In genomic region chr9:93148721-93149120, GRCh38 we compare ENCODE assay signal across 18 cellular contexts. TPM values are rescaled to one million over a fixed set of nuclear protein-coding genes. Genes with fewer than 3 reads are reported as not detected.
DNase-seq lines count a peak whose midpoint lies in the region; ATAC-seq, FAIRE-seq and TF ChIP-seq lines count a peak whose summit lies in the region.
"Had no signal": no experiment of that assay in that cellular context is flagged by ENCODE, and none has a peak within 500 bp of the region (broad histone marks: within the 10 kb centered on the region; RNA-seq: fewer than 3 reads in every experiment).

No MANE protein-coding gene starts in this region.

- peak overlapping the region; percentile 91 for H3K27ac Mint-ChIP-seq in activated T-cell treated with anti-CD3 and anti-CD28 coated beads, Interleukin-2, amount 50 U/mL, for 24 hours
- peak overlapping the region in 4 of 7 donors; percentile 13 to 53 (median 29) for H3K27ac Mint-ChIP-seq in CD4-positive, alpha-beta memory T cell
- H3K27ac Mint-ChIP-seq in activated naive CD8-positive, alpha-beta T cell treated with anti-CD3 and anti-CD28 coated beads, Interleukin-2, amount 50 U/mL, for 24 hours: peak overlapping the region; percentile 62
- no peak overlapping the region for H3K27ac Mint-ChIP-seq in H9

- no peak overlapping the region for H2BK5ac ChIP-seq in H9 (ENCODE audit: insufficient read length, low read length)

- H3K4me3 ChIP-seq in ACC112 (ENCODE audit: low read depth, low read length) (no peak overlapping the region), small intestine (ENCODE audit: low read depth in 1 of 2, low read length in 2 of 2) (no peak overlapping the region)
- H3K4me3 ChIP-seq in CD4-positive, alpha-beta memory T cell (ENCODE audit: low read length in 2 of 2): no peak overlapping the region
- H3K4me3 ChIP-seq: K562 had no signal

- H3K27ac ChIP-seq in ACC112 (ENCODE audit: low read depth, low read length) (peak overlapping the region; percentile 76; the same call in 1 of the 2 replicates), small intestine (ENCODE audit: low read depth in 1 of 2, low read length in 1 of 2) (no peak overlapping the region), H9 (ENCODE audit: insufficient read length, low read depth, low read length) (no peak overlapping the region)
- H3K27ac ChIP-seq in CD4-positive, alpha-beta memory T cell (ENCODE audit: low read depth, low read length): no peak overlapping the region

- H3K27me3 Mint-ChIP-seq in activated T-cell treated with anti-CD3 and anti-CD28 coated beads, Interleukin-2, amount 50 U/mL, for 24 hours: no peaks in the 10 kb centered on the region
- H3K27me3 Mint-ChIP-seq in CD4-positive, alpha-beta memory T cell: no peaks in the 10 kb centered on the region
- H3K27me3 Mint-ChIP-seq in activated naive CD8-positive, alpha-beta T cell treated with anti-CD3 and anti-CD28 coated beads, Interleukin-2, amount 50 U/mL, for 24 hours: no peaks in the 10 kb centered on the region
- H3K27me3 Mint-ChIP-seq in H9 (ENCODE audit: low read depth): peaks cover 2% of the 10 kb centered on the region; the same call in 1 of the 2 replicates

- H4K20me1 ChIP-seq in H9 (ENCODE audit: control insufficient read depth, insufficient read depth, insufficient read length): no peaks in the 10 kb centered on the region

- no peaks in the 10 kb centered on the region for H3K79me1 ChIP-seq in H9 (ENCODE audit: insufficient read depth, low read depth, low read length, poor library complexity, severe bottlenecking)

- no peak overlapping the region for H4K5ac ChIP-seq in H9 (ENCODE audit: insufficient read length, low read depth, low read length)

- no peak for TF ChIP-seq CTCF in H9 (conservative IDR thresholded peaks at IDR 0.05)

- ATAC-seq in activated naive CD8-positive, alpha-beta T cell treated with anti-CD3 and anti-CD28 coated beads, Interleukin-2, amount 50 U/mL, for 24 hours: no peak
- ATAC-seq: K562 had no signal

- no peaks in the 10 kb centered on the region for H3K79me2 ChIP-seq in ACC112 (ENCODE audit: control insufficient read depth, insufficient read depth, low read length, unreplicated experiment)
- H3K79me2 ChIP-seq in H9 (ENCODE audit: insufficient read depth, low read length): no peaks in the 10 kb centered on the region

- no peak for FAIRE-seq in small intestine (lab: Jason Lieb, UNC)
- FAIRE-seq: K562 had no signal

- POLR2A ChIA-PET in CD4-positive, alpha-beta memory T cell (lab: Charles Lee; ENCODE audit: partially characterized antibody): no interaction called here
- POLR2A ChIA-PET in HEK293T (lab: Yijun Ruan, JAX): no interaction called here

- H3K4me1 Mint-ChIP-seq in activated T-cell treated with anti-CD3 and anti-CD28 coated beads, Interleukin-2, amount 50 U/mL, for 24 hours (ENCODE audit: low read depth): peaks cover 54% of the 10 kb centered on the region
- H3K4me1 Mint-ChIP-seq in CD4-positive, alpha-beta memory T cell: peaks cover 20 to 36% (median 27%) of the 10 kb centered on the region in 4 donors
- H3K4me1 Mint-ChIP-seq in activated naive CD8-positive, alpha-beta T cell treated with anti-CD3 and anti-CD28 coated beads, Interleukin-2, amount 50 U/mL, for 24 hours: peaks cover 52% of the 10 kb centered on the region
- peaks cover 6% of the 10 kb centered on the region in 2 experiments for H3K4me1 Mint-ChIP-seq in H9

- H3T11ph ChIP-seq in H9 (ENCODE audit: low read length): no peak overlapping the region

- no peak overlapping the region for H3K4me2 ChIP-seq in H9 (ENCODE audit: insufficient read depth, insufficient read length, low read length)

- H2BK20ac ChIP-seq in H9 (ENCODE audit: low read depth, low read length, poor library complexity, severe bottlenecking): no peak overlapping the region

- H3K4me1 ChIP-seq in ACC112 (ENCODE audit: control insufficient read depth, insufficient read depth, low read length, unreplicated experiment) (peaks cover 12% of the 10 kb centered on the region), small intestine (ENCODE audit: control insufficient read depth in 2 of 2, insufficient read depth in 1 of 2, low read depth in 1 of 2, low read length in 1 of 2) (no peaks in the 10 kb centered on the region), H9 (ENCODE audit: insufficient read depth, low read length) (no peaks in the 10 kb centered on the region)
- peaks cover 14% of the 10 kb centered on the region for H3K4me1 ChIP-seq in CD4-positive, alpha-beta memory T cell (ENCODE audit: insufficient read depth, low read length)

- no peak overlapping the region for H2AK5ac ChIP-seq in H9 (ENCODE audit: insufficient read length, low read length)

- H2BK15ac ChIP-seq in H9 (ENCODE audit: low read depth, low read length): no peak overlapping the region

- no peak overlapping the region for H3K14ac ChIP-seq in H9 (ENCODE audit: insufficient read depth, low read length)

- H3K36me3 Mint-ChIP-seq in activated T-cell treated with anti-CD3 and anti-CD28 coated beads, Interleukin-2, amount 50 U/mL, for 24 hours (ENCODE audit: low read depth): peaks cover 31% of the 10 kb centered on the region
- H3K36me3 Mint-ChIP-seq in CD4-positive, alpha-beta memory T cell: no peaks in the 10 kb centered on the region
- peaks cover 25% of the 10 kb centered on the region for H3K36me3 Mint-ChIP-seq in activated naive CD8-positive, alpha-beta T cell treated with anti-CD3 and anti-CD28 coated beads, Interleukin-2, amount 50 U/mL, for 24 hours (ENCODE audit: low read depth)
- H3K36me3 Mint-ChIP-seq in H9 (ENCODE audit: insufficient read depth in 1 of 3, low read depth in 3 of 3): no peaks in the 10 kb centered on the region; a peak in 1 of 7 replicates
- H3K36me3 Mint-ChIP-seq: CD14-positive monocyte had no signal

- H2BK12ac ChIP-seq in H9 (ENCODE audit: insufficient read length, low read depth, low read length): no peak overlapping the region

- H3K9me3 Mint-ChIP-seq in activated T-cell treated with anti-CD3 and anti-CD28 coated beads, Interleukin-2, amount 50 U/mL, for 24 hours: peaks cover 22% of the 10 kb centered on the region
- peaks cover 0 to 5% (median 4%) of the 10 kb centered on the region in 8 donors for H3K9me3 Mint-ChIP-seq in CD4-positive, alpha-beta memory T cell
- peaks cover 17% of the 10 kb centered on the region for H3K9me3 Mint-ChIP-seq in activated naive CD8-positive, alpha-beta T cell treated with anti-CD3 and anti-CD28 coated beads, Interleukin-2, amount 50 U/mL, for 24 hours
- H3K9me3 Mint-ChIP-seq in H9: peaks cover 0 to 3% of the 10 kb centered on the region in 2 experiments; a peak in 1 of 5 replicates

- H3K4ac ChIP-seq in H9 (ENCODE audit: low read depth, low read length): no peak overlapping the region

- H3K18ac ChIP-seq in H9 (ENCODE audit: insufficient read length, low read depth, low read length): no peak overlapping the region

- no peak overlapping the region for H2BK120ac ChIP-seq in H9 (ENCODE audit: low read depth, low read length, poor library complexity, severe bottlenecking)

- WGBS in small intestine, 3 donors: 83 to 91% (median 89%) methylated on average over 2 of the region's 2 CpGs
- WGBS in H9 (ENCODE audit: extremely low coverage, insufficient read length, low lambda C conversion rate): no CpG with 5 or more reads among the region's 2 CpGs

- no peak for DNase-seq in activated T-cell treated with anti-CD3 and anti-CD28 coated beads, Interleukin-2, amount 50 U/mL, for 24 hours
- no peak for DNase-seq in activated T-cell treated with anti-CD3 and anti-CD28 coated beads for 4 hours
- DNase-seq in CD4-positive, alpha-beta memory T cell: no peak
- no peak for DNase-seq in activated naive CD8-positive, alpha-beta T cell treated with anti-CD3 and anti-CD28 coated beads, Interleukin-2, amount 50 U/mL, for 24 hours
- no peak for DNase-seq in small intestine
- DNase-seq in HEK293T (ENCODE audit: extremely low spot score): no peak
- no peak for DNase-seq in H9
- DNase-seq: ACHN, AML-193, EL, GOT3, NCI-H1417, NCI-H1930, NCI-H446, NCI-H748 treated with DMSO at 0.1 percent for 48 hours had no signal

- no peaks in the 10 kb centered on the region for H3K9me3 ChIP-seq in CD4-positive, alpha-beta memory T cell (ENCODE audit: control insufficient read depth in 1 of 2, low read length in 2 of 2)
- H3K9me3 ChIP-seq in small intestine (ENCODE audit: control insufficient read depth, low read depth) (no peaks in the 10 kb centered on the region), H9 (ENCODE audit: control insufficient read depth, low read depth, low read length) (no peaks in the 10 kb centered on the region)

- H4K91ac ChIP-seq in H9 (ENCODE audit: insufficient read length, low read depth, low read length): no peak overlapping the region

- intact Hi-C loops in CD4-positive, alpha-beta memory T cell (cut with micrococcal nuclease): no loop called here

- H3K23me2 ChIP-seq in H9 (ENCODE audit: insufficient read length, low read depth, low read length, poor library complexity, severe bottlenecking): no peaks in the 10 kb centered on the region

- no peak overlapping the region for H2AFZ ChIP-seq in ACC112 (ENCODE audit: low read length, unreplicated experiment)
- H2AFZ ChIP-seq in H9 (ENCODE audit: low read length): no peak overlapping the region

- no peak overlapping the region for H3K23ac ChIP-seq in H9 (ENCODE audit: insufficient read length, low read depth, low read length)

- H3K56ac ChIP-seq in H9 (ENCODE audit: insufficient read length, low read depth, low read length): no peak overlapping the region

- H3K36me3 ChIP-seq in ACC112 (ENCODE audit: insufficient read depth, low read length): no peaks in the 10 kb centered on the region
- no peaks in the 10 kb centered on the region for H3K36me3 ChIP-seq in CD4-positive, alpha-beta memory T cell (ENCODE audit: insufficient read depth, low read length)
- H3K36me3 ChIP-seq in small intestine (ENCODE audit: control insufficient read depth in 2 of 2, insufficient read depth in 2 of 2, low read length in 2 of 2): no peaks in the 10 kb centered on the region

- CTCF ChIA-PET in CD4-positive, alpha-beta memory T cell (lab: Charles Lee; ENCODE audit: partially characterized antibody): no interaction called here
- CTCF ChIA-PET in HEK293T (lab: Yijun Ruan, JAX): no interaction called here

- H3K27me3 ChIP-seq in ACC112 (ENCODE audit: insufficient read depth, low read length) (no peaks in the 10 kb centered on the region), small intestine (ENCODE audit: control insufficient read depth in 2 of 2, insufficient read depth in 2 of 2, low read length in 2 of 2) (no peaks in the 10 kb centered on the region), H9 (ENCODE audit: insufficient read depth, low read length) (no peaks in the 10 kb centered on the region)
- H3K27me3 ChIP-seq in CD4-positive, alpha-beta memory T cell (ENCODE audit: insufficient read depth, low read length): no peaks in the 10 kb centered on the region

- H3K9ac ChIP-seq in H9 (ENCODE audit: extremely low read depth, insufficient read length, low read length): no peak overlapping the region

- H3K4me3 Mint-ChIP-seq in activated T-cell treated with anti-CD3 and anti-CD28 coated beads, Interleukin-2, amount 50 U/mL, for 24 hours: peak overlapping the region; percentile 19
- no peak overlapping the region for H3K4me3 Mint-ChIP-seq in CD4-positive, alpha-beta memory T cell
- peak overlapping the region; percentile 4 for H3K4me3 Mint-ChIP-seq in activated naive CD8-positive, alpha-beta T cell treated with anti-CD3 and anti-CD28 coated beads, Interleukin-2, amount 50 U/mL, for 24 hours
- no peak overlapping the region for H3K4me3 Mint-ChIP-seq in H9
- H3K4me3 Mint-ChIP-seq: CD14-positive monocyte had no signal

- no peak overlapping the region for H4K8ac ChIP-seq in H9 (replicated peaks; ENCODE audit: insufficient read length, low read depth, low read length)

RNA-seq across cellular contexts. Expression of gene NINJ1, which starts 14.7 kb away (rescaled TPM):
- 10 to 100 TPM; 31.1 to 31.3 TPM for total RNA-seq in CD4-positive, alpha-beta memory T cell
- 10 to 100 TPM; 75.7 to 92.4 TPM for polyA plus RNA-seq in CD4-positive, alpha-beta memory T cell
- 10 to 100 TPM; 29.4 to 64.0 (median 44.1) TPM for polyA plus RNA-seq in small intestine
- 27.4 and 28.9 TPM in 2 replicates for total RNA-seq in H9 (2021)

RNA-seq across cellular contexts. Expression of gene WNK2, which starts 35.2 kb away (rescaled TPM):
- total RNA-seq in CD4-positive, alpha-beta memory T cell: under 1 TPM in 1 of 2 experiments, not detected in 1; 0.26 TPM
- polyA plus RNA-seq in CD4-positive, alpha-beta memory T cell: not detected
- 10 to 100 TPM; 13.8 to 48.4 (median 19.2) TPM for polyA plus RNA-seq in small intestine
- 69.4 and 70.5 TPM in 2 replicates for total RNA-seq in H9 (2021)
- polyA plus RNA-seq: CD14-positive monocyte had no signal

RNA-seq across cellular contexts. Expression of gene CARD19, which starts 52.7 kb away (rescaled TPM):
- 10 to 100 TPM; 57.8 to 64.2 TPM for total RNA-seq in CD4-positive, alpha-beta memory T cell
- polyA plus RNA-seq in CD4-positive, alpha-beta memory T cell: 10 to 100 TPM; 65.6 to 88.7 TPM
- 10 to 100 TPM; 39.3 to 45.6 (median 44.9) TPM for polyA plus RNA-seq in small intestine
- 21.4 and 23.6 TPM in 2 replicates for total RNA-seq in H9 (2021)

Comparison
In these comparisons a context has a peak if more than half of its experiments do, and no peak if none do; other contexts are left out.
1. H3K27ac Mint-ChIP-seq: peak in activated T-cell treated with anti-CD3 and anti-CD28 coated beads, Interleukin-2, amount 50 U/mL, for 24 hours (single experiment), CD4-positive, alpha-beta memory T cell (4 of 7) and activated naive CD8-positive, alpha-beta T cell treated with anti-CD3 and anti-CD28 coated beads, Interleukin-2, amount 50 U/mL, for 24 hours (single experiment); none in H9 (0 of 3).
2. H3K4me3 Mint-ChIP-seq: peak in activated T-cell treated with anti-CD3 and anti-CD28 coated beads, Interleukin-2, amount 50 U/mL, for 24 hours (single experiment) and activated naive CD8-positive, alpha-beta T cell treated with anti-CD3 and anti-CD28 coated beads, Interleukin-2, amount 50 U/mL, for 24 hours (single experiment); none in CD4-positive, alpha-beta memory T cell (0 of 8) and H9 (0 of 2).
3. RNA of gene WNK2, which starts 35.2 kb away (total RNA-seq): 69.4 to 70.5 TPM in H9; 0.26 TPM in CD4-positive, alpha-beta memory T cell; every median in the first group is over 10 times any median in the second.